12 cellular contexts compared by ENCODE assay signal in the genomic region with DNA sequence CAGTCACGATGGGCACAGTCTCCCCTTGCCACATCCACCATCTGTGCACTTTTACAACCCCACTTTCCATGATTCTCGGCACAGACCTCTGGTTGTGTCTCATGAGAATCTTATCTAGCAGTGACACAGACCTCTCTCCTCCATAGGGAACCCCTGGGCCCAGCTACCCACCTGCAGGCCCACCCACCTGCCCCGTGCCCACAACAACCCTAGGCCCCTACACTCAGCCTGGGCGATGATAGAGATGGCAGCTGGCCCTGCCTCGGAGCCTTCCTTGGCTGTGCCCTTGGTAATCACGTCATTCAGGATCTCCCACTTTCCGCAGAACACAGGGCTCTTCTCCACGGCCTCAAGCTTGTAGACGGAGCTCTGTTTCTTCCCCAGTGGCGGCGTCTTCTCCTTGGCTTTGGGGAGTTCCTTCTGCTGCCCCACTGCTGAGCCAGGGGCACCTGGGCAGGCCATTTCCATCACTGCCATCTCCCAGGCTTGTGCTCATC. TPM values are rescaled to one million over a fixed set of nuclear protein-coding genes. Genes with fewer than 3 reads are reported as not detected.
DNase-seq lines count a peak whose midpoint lies in the region; ATAC-seq, FAIRE-seq and TF ChIP-seq lines count a peak whose summit lies in the region.
"Had no signal": no experiment of that assay in that cellular context is flagged by ENCODE, and none has a peak within 500 bp of the region (broad histone marks: within the 10 kb centered on the region; RNA-seq: fewer than 3 reads in every experiment).

No MANE protein-coding gene starts in this region.

- TF ChIP-seq CTCF in bronchial epithelial cell (IDR thresholded peaks at IDR 0.05; ENCODE audit: insufficient read depth, low read length, severe bottlenecking) (no peak), neutrophil (IDR thresholded peaks at IDR 0.05) (no peak)

- H3K27ac ChIP-seq in CD4-positive, CD25-positive, alpha-beta regulatory T cell (ENCODE audit: insufficient read depth, low read length, poor library complexity, severe bottlenecking), result peak overlapping the region; percentile 1
- H3K27ac ChIP-seq in neutrophil (peak overlapping the region; percentile 87), SJCRH30 (no peak overlapping the region)

- H3K27me3 Mint-ChIP-seq in CD4-positive, CD25-positive, alpha-beta regulatory T cell, result no peaks in the 10 kb centered on the region

- peaks cover 68% of the 10 kb centered on the region for H3K36me3 ChIP-seq in CD4-positive, CD25-positive, alpha-beta regulatory T cell (ENCODE audit: control insufficient read depth, insufficient read depth, low read length)
- peaks cover 18% of the 10 kb centered on the region for H3K36me3 ChIP-seq in bronchial epithelial cell (ENCODE audit: control insufficient read depth, insufficient read depth, low read length)
- peaks cover 32% of the 10 kb centered on the region for H3K36me3 ChIP-seq in neutrophil
- H3K36me3 ChIP-seq in SJCRH30, result peaks cover 2% of the 10 kb centered on the region; the same call in 1 of the 2 replicates

- no peak overlapping the region for H3K4me3 ChIP-seq in CD4-positive, CD25-positive, alpha-beta regulatory T cell (ENCODE audit: low read depth, low read length)
- H3K4me3 ChIP-seq in bronchial epithelial cell (ENCODE audit: low read depth, low read length), result no peak overlapping the region
- H3K4me3 ChIP-seq in neutrophil (ENCODE audit: low read depth in 1 of 2, low read length in 1 of 2), result peak overlapping the region in 1 of 2 experiments; percentile 26
- no peak overlapping the region for H3K4me3 ChIP-seq in SJCRH30

- no peak for DNase-seq in CD4-positive, CD25-positive, alpha-beta regulatory T cell
- DNase-seq in GM12892 (ENCODE audit: insufficient read length) (no peak), bronchial epithelial cell (ENCODE audit: low read depth) (no peak), mesenteric fat pad (ENCODE audit: low spot score) (no peak), SJCRH30 (no peak)
- DNase-seq: erythroblast, IMR-90, NCI-H1105, retina had no signal

- ATAC-seq in CD4-positive, CD25-positive, alpha-beta regulatory T cell (ENCODE audit: low read depth in 2 of 2), result no peak
- no peak for ATAC-seq in GM19467 (IDR thresholded peaks at IDR 0.05; ENCODE audit: unreplicated experiment)

- H3K4me3 Mint-ChIP-seq in CD4-positive, CD25-positive, alpha-beta regulatory T cell, result no peak overlapping the region

- FAIRE-seq in GM12892 (lab: Jason Lieb, UNC) (no peak), bronchial epithelial cell (lab: Jason Lieb, UNC) (peak; percentile 75)

- H3K36me3 Mint-ChIP-seq in CD4-positive, CD25-positive, alpha-beta regulatory T cell, result peaks cover 27% of the 10 kb centered on the region

- no peaks in the 10 kb centered on the region for H3K27me3 ChIP-seq in CD4-positive, CD25-positive, alpha-beta regulatory T cell (ENCODE audit: control insufficient read depth, insufficient read depth, low read length)
- H3K27me3 ChIP-seq in bronchial epithelial cell (ENCODE audit: control insufficient read depth, insufficient read depth, low read length), result no peaks in the 10 kb centered on the region
- H3K27me3 ChIP-seq in neutrophil, result no peaks in the 10 kb centered on the region
- H3K27me3 ChIP-seq in SJCRH30, result no peaks in the 10 kb centered on the region

- peaks cover 16% of the 10 kb centered on the region for H3K4me1 ChIP-seq in CD4-positive, CD25-positive, alpha-beta regulatory T cell (ENCODE audit: control insufficient read depth, insufficient read depth, low read length, poor library complexity, severe bottlenecking)
- H3K4me1 ChIP-seq in neutrophil (ENCODE audit: control insufficient read depth in 1 of 2, insufficient read depth in 1 of 2, low read depth in 1 of 2, low read length in 1 of 2), result peaks cover 42 to 57% of the 10 kb centered on the region in 2 experiments
- H3K4me1 ChIP-seq in SJCRH30, result peaks cover 48% of the 10 kb centered on the region

- TF ChIP-seq POLR2A in GM12892 (IDR thresholded peaks at IDR 0.05; ENCODE audit: low read depth, low read length), result peak; percentile 18; the same call in 1 of the 2 replicates

- peak overlapping the region; percentile 60 to 94 (median 90) for H3K27ac Mint-ChIP-seq in CD4-positive, CD25-positive, alpha-beta regulatory T cell

- H3K9me3 ChIP-seq in CD4-positive, CD25-positive, alpha-beta regulatory T cell (ENCODE audit: control insufficient read depth in 2 of 2, low read length in 2 of 2), result no peaks in the 10 kb centered on the region
- no peaks in the 10 kb centered on the region for H3K9me3 ChIP-seq in neutrophil
- H3K9me3 ChIP-seq in SJCRH30 (replicated peaks), result no peaks in the 10 kb centered on the region

- H3K4me1 Mint-ChIP-seq in CD4-positive, CD25-positive, alpha-beta regulatory T cell, result peaks cover 0 to 40% (median 18%) of the 10 kb centered on the region in 4 donors

- peaks cover 0 to 2% (median 0%) of the 10 kb centered on the region in 7 donors for H3K9me3 Mint-ChIP-seq in CD4-positive, CD25-positive, alpha-beta regulatory T cell

RNA-seq across cellular contexts. Expression of a gene that starts 26.5 kb away (rescaled TPM):
- total RNA-seq in CD4-positive, CD25-positive, alpha-beta regulatory T cell, result 61.3 TPM
- polyA plus RNA-seq in CD4-positive, CD25-positive, alpha-beta regulatory T cell, result 1 to 10 TPM; 5.9 to 7.9 (median 6.7) TPM
- polyA plus RNA-seq in GM12892 (2012; ENCODE audit: missing spikeins), result 13.9 TPM
- total RNA-seq in bronchial epithelial cell (0.77 and 0.79 TPM in 2 replicates), mesenteric fat pad (8.7 TPM)
- total RNA-seq in SJCRH30 (2014; rRNA removed; shearing (Covaris generic)), result 3.9 and 4.7 TPM in 2 replicates

RNA-seq across cellular contexts. Expression of a gene that starts 28.4 kb away (rescaled TPM):
- total RNA-seq in CD4-positive, CD25-positive, alpha-beta regulatory T cell, result 0.20 TPM
- polyA plus RNA-seq in CD4-positive, CD25-positive, alpha-beta regulatory T cell, result under 1 TPM in 2 of 4 donors, not detected in 2; 0.36 to 0.60 TPM
- polyA plus RNA-seq in GM12892 (2012; ENCODE audit: missing spikeins), result 0.74 TPM
- total RNA-seq in bronchial epithelial cell (under 0.01 TPM in 1 of 2 replicates, not detected in the other), mesenteric fat pad (not detected)
- total RNA-seq in SJCRH30 (2014; rRNA removed; shearing (Covaris generic)), result 0.08 TPM in 1 of 2 replicates, not detected in the other
- total RNA-seq: RPMI7951 had no signal
- polyA plus RNA-seq: IMR-90 had no signal
